ENCODE assay signal across 8 cellular contexts in the genomic region with DNA sequence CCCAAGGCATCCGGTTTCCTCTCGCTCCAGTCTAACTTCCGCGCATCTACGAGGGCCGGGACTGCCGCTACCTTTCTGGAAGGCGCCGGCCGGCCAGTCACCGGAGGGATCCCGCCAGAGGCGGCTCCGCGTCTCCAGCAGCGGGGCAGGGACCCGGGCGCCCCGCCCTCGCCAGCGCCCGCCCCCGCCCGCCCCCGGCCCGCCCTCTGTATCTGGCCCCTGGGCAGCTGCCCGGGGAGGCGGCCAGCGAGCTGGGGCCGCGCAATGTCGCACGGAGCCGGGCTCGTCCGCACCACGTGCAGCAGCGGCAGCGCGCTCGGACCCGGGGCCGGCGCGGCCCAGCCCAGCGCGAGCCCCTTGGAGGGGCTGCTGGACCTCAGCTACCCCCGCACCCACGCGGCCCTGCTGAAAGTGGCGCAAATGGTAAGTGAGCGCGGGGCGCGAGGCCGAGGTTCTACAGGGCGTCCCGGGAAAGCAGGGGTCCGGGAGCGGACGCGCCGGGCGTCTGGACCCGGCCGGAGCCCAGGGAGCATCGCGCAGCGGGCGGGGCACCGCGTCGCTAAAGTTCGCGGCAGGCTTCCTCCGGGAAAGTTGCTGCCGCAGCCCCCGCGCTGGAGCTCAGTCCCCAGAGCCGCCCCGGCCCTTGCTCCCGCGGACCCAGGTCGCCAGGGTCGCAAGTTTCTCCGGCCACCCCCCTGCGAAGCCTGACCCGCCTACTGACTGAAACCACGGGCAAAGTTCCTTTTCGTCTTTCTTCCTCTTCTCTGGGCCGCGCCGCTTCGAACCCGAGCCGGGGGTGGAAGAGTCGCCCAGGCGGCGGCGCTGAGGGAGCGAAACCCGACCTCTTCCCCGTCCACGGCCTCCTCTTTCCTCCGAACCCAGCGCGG. TPM values are rescaled to one million over a fixed set of nuclear protein-coding genes. Genes with fewer than 3 reads are reported as not detected.
DNase-seq lines count a peak whose midpoint lies in the region; ATAC-seq and TF ChIP-seq lines count a peak whose summit lies in the region.

Gene CMTM7 (plus strand): TSS at position 211 of the 887 bp plus-strand sequence. CDS start 54 bp downstream, at position 265.

- peak within 1 kb of the TSS; percentile 95 for H3K27ac Mint-ChIP-seq in activated naive CD8-positive, alpha-beta T cell

- no peaks in the 10 kb centered on the region for H3K36me3 ChIP-seq in prostate gland

- H3K4me3 Mint-ChIP-seq in activated naive CD8-positive, alpha-beta T cell: peak within 1 kb of the TSS; percentile 93

- H3K4me1 ChIP-seq in prostate gland (replicated peaks): no peaks in the 10 kb centered on the region

- no peaks in the 10 kb centered on the region for H3K9me3 Mint-ChIP-seq in activated naive CD8-positive, alpha-beta T cell (ENCODE audit: low read depth)

- no peaks in the 10 kb centered on the region for H3K27me3 ChIP-seq in prostate gland (replicated peaks; ENCODE audit: insufficient read depth)

- H3K27me3 Mint-ChIP-seq in activated naive CD8-positive, alpha-beta T cell: no peaks in the 10 kb centered on the region

- no peaks in the 10 kb centered on the region for H3K9me3 ChIP-seq in prostate gland

- H3K36me3 Mint-ChIP-seq in activated naive CD8-positive, alpha-beta T cell: no peaks in the 10 kb centered on the region

- TF ChIP-seq CTCF in prostate gland (IDR thresholded peaks at IDR 0.05): peak in 1 of 4 experiments; percentile 1

- peak; percentile 50 for ATAC-seq in GM18868 (IDR thresholded peaks at IDR 0.05; ENCODE audit: unreplicated experiment)
- ATAC-seq in HG03196 (IDR thresholded peaks at IDR 0.05; ENCODE audit: unreplicated experiment): peak; percentile 68

- TF ChIP-seq POLR2A in prostate gland (IDR thresholded peaks at IDR 0.05): peak; percentile 78

- peak within 1 kb of the TSS; percentile 64 to 68 for H3K4me3 ChIP-seq in prostate gland

- intact Hi-C loops in cardiac septum (cut with DNase I): no loop called here
- intact Hi-C loops in prostate gland (cut with DNase I): loop anchor here (5.0 kb wide), 1 partner anchor 80 kb away; no protein-coding TSS in a partner anchor

- under 1% methylated on average over 92 of the region's 107 CpGs for WGBS in prostate gland

- peaks cover 62% of the 10 kb centered on the region for H3K4me1 Mint-ChIP-seq in activated naive CD8-positive, alpha-beta T cell (ENCODE audit: low read depth)

- H3K27ac ChIP-seq in prostate gland: peak within 1 kb of the TSS; percentile 62 to 71

- DNase-seq in 8988T (peak; percentile 53), SKM-1 treated with dmso at 0.1 percent for 144 hours (lab: John Stamatoyannopoulos, UW; ENCODE audit: unreplicated experiment) (peak; percentile 71), cardiac septum (ENCODE audit: low spot score) (peak; percentile 87), prostate gland (ENCODE audit: low spot score) (peak; percentile 59), NCI-H1092 (lab: John Stamatoyannopoulos, UW) (no peak)

RNA-seq across cellular contexts. Expression of gene CMTM7, which starts in this region (rescaled TPM):
- total RNA-seq in cardiac septum (4.0 TPM), prostate gland (10 to 100 TPM; 15.6 to 33.1 TPM)
